In the genomic region with DNA sequence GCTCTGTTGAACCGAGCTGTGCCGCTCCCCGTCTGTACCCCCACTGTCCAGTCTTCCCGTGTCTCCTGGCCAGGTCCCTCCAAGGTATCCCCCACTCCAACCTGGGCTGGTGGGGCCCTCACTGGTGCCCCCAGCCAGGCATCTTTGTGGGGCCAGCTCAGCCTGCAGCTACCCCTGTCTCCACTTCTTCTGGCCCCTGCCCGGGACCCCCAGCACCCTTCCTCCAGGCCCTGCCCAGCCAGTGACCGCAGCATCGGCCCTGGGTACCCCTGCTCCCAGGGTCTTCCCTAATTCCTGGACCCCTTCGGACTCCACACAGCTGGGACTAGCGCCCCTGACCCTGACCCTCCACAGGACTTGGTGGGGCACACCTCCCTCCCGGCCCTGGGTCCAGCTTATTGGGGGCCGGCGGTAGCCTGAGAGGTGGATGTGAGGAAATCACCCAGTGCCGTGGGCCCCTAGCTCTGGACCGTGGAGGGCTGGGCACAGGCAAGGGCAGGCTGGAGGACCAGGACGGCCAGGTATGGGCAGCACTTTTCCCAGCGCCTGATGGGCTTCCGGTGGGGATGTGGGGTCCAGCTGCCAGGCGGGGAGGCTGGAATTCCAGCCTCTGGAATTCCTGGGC, we compare ENCODE assay signal across 8 cellular contexts. TPM values are rescaled to one million over a fixed set of nuclear protein-coding genes. Genes with fewer than 3 reads are reported as not detected.
A peak's percentile ranks its signal among the peaks of the same experiment; 100 is the strongest.
DNase-seq lines count a peak whose midpoint lies in the region; ATAC-seq and TF ChIP-seq lines count a peak whose summit lies in the region.

No MANE protein-coding gene starts in this region.

- peak overlapping the region; percentile 99 to 100 for H3K27ac ChIP-seq in breast epithelium

- H3K27ac Mint-ChIP-seq in activated naive CD4-positive, alpha-beta T cell treated with anti-CD3 and anti-CD28 coated beads, Interleukin-2, amount 10 ng/mL, durations not matched to agents 7 days and 5 days = peak overlapping the region; percentile 93
- H3K27ac Mint-ChIP-seq in type B pancreatic cell = peak overlapping the region; percentile 95

- H3K36me3 Mint-ChIP-seq in activated naive CD4-positive, alpha-beta T cell treated with anti-CD3 and anti-CD28 coated beads, Interleukin-2, amount 10 ng/mL, durations not matched to agents 7 days and 5 days = no peaks in the 10 kb centered on the region
- H3K36me3 Mint-ChIP-seq in type B pancreatic cell = no peaks in the 10 kb centered on the region

- CTCF ChIA-PET in activated naive CD4-positive, alpha-beta T cell treated with anti-CD3 and anti-CD28 coated beads, Interleukin-2, amount 10 ng/mL, durations not matched to agents 7 days and 5 days (lab: Charles Lee) = interaction anchor here (0.6 to 2.7 kb wide), 5 partner anchors 8 to 112 kb away, joined by 5 to 97 read pairs (median 14); partner anchors contain the start of gene TEDC1

- no peak for TF ChIP-seq POLR2A in breast epithelium (IDR thresholded peaks at IDR 0.05)

- H3K4me3 Mint-ChIP-seq in activated naive CD4-positive, alpha-beta T cell treated with anti-CD3 and anti-CD28 coated beads, Interleukin-2, amount 10 ng/mL, durations not matched to agents 7 days and 5 days = no peak overlapping the region
- H3K4me3 Mint-ChIP-seq in type B pancreatic cell = peak overlapping the region; percentile 78

- H3K27me3 Mint-ChIP-seq in activated naive CD4-positive, alpha-beta T cell treated with anti-CD3 and anti-CD28 coated beads, Interleukin-2, amount 10 ng/mL, durations not matched to agents 7 days and 5 days = peaks cover 65% of the 10 kb centered on the region
- peaks cover 37% of the 10 kb centered on the region for H3K27me3 Mint-ChIP-seq in type B pancreatic cell

- no peak for DNase-seq in activated naive CD4-positive, alpha-beta T cell treated with anti-CD3 and anti-CD28 coated beads, Interleukin-2, amount 10 ng/mL, durations not matched to agents 7 days and 5 days
- DNase-seq in activated naive CD4-positive, alpha-beta T cell treated with Interleukin-2 at 50 U/mL for 16 hours = no peak
- DNase-seq in breast epithelium (ENCODE audit: low spot score in 2 of 2) (no peak), type B pancreatic cell (ENCODE audit: extremely low spot score, unreplicated experiment) (no peak), D341Med (ENCODE audit: low spot score) (no peak), left lobe of liver (ENCODE audit: low spot score) (no peak)

- H3K9me3 Mint-ChIP-seq in activated naive CD4-positive, alpha-beta T cell treated with anti-CD3 and anti-CD28 coated beads, Interleukin-2, amount 10 ng/mL, durations not matched to agents 7 days and 5 days = no peaks in the 10 kb centered on the region
- no peaks in the 10 kb centered on the region for H3K9me3 Mint-ChIP-seq in type B pancreatic cell

- no peaks in the 10 kb centered on the region for H3K9me3 ChIP-seq in breast epithelium
- no peaks in the 10 kb centered on the region for H3K9me3 ChIP-seq in mucosa of stomach (ENCODE audit: control insufficient read depth, low read length)

- ATAC-seq in HG02981 (IDR thresholded peaks at IDR 0.05; ENCODE audit: unreplicated experiment) (no peak), left lobe of liver (no peak)

- H3K27me3 ChIP-seq in breast epithelium (no peaks in the 10 kb centered on the region), mucosa of stomach (ENCODE audit: control insufficient read depth, insufficient read depth, low read length) (no peaks in the 10 kb centered on the region)

- TF ChIP-seq CTCF in breast epithelium (IDR thresholded peaks at IDR 0.05) (no peak), type B pancreatic cell (conservative IDR thresholded peaks at IDR 0.05) (no peak)

- peaks cover 60% of the 10 kb centered on the region for H3K4me1 Mint-ChIP-seq in activated naive CD4-positive, alpha-beta T cell treated with anti-CD3 and anti-CD28 coated beads, Interleukin-2, amount 10 ng/mL, durations not matched to agents 7 days and 5 days
- H3K4me1 Mint-ChIP-seq in type B pancreatic cell (ENCODE audit: unreplicated experiment) = peaks cover 17% of the 10 kb centered on the region

- peaks cover 37 to 42% of the 10 kb centered on the region in 2 donors for H3K4me1 ChIP-seq in breast epithelium
- H3K4me1 ChIP-seq in mucosa of stomach (ENCODE audit: control insufficient read depth, insufficient read depth, low read length) = peaks cover 71% of the 10 kb centered on the region

- peak overlapping the region; percentile 81 for H3K9ac ChIP-seq in mucosa of stomach (ENCODE audit: low read length)

- intact Hi-C loops in breast epithelium (cut with DNase I; ENCODE audit: low total_unique reads) = no loop called here

- H3K4me3 ChIP-seq in breast epithelium (peak overlapping the region in 1 of 3 donors; percentile 67), mucosa of stomach (ENCODE audit: low read length) (peak overlapping the region; percentile 0)

- H3K36me3 ChIP-seq in breast epithelium (no peaks in the 10 kb centered on the region), mucosa of stomach (ENCODE audit: control insufficient read depth, insufficient read depth, low read length) (no peaks in the 10 kb centered on the region)

RNA-seq across cellular contexts. Expression of gene CRIP1, which starts 4.1 kb away (rescaled TPM):
- total RNA-seq in breast epithelium = 10 to 100 TPM; 24.1 to 32.8 (median 32.8) TPM
- total RNA-seq in type B pancreatic cell (ENCODE audit: low replicate concordance) = 5.1 and 15.4 TPM in 2 replicates
- total RNA-seq in left lobe of liver = 3.2 TPM

RNA-seq across cellular contexts. Expression of gene CRIP2, which starts 8.0 kb away (rescaled TPM):
- 100 to 1,000 TPM in 1 of 3 donors, 10 to 100 TPM in 2; 46.2 to 146 (median 92.1) TPM for total RNA-seq in breast epithelium
- total RNA-seq in type B pancreatic cell (ENCODE audit: low replicate concordance) = 11.2 and 20.3 TPM in 2 replicates
- total RNA-seq in left lobe of liver = 23.8 TPM

RNA-seq across cellular contexts. Expression of gene TEDC1, which starts 8.4 kb away (rescaled TPM):
- 1 to 10 TPM; 4.9 to 7.8 (median 6.7) TPM for total RNA-seq in breast epithelium
- 11.9 and 22.1 TPM in 2 replicates for total RNA-seq in type B pancreatic cell (ENCODE audit: low replicate concordance)
- 10.6 TPM for total RNA-seq in left lobe of liver

RNA-seq across cellular contexts. Expression of gene TMEM121, which starts 43.8 kb away (rescaled TPM):
- 1 to 10 TPM; 2.4 to 9.2 (median 9.2) TPM for total RNA-seq in breast epithelium
- total RNA-seq in type B pancreatic cell (ENCODE audit: low replicate concordance) = 1.4 and 5.5 TPM in 2 replicates
- 4.4 TPM for total RNA-seq in left lobe of liver
